ENCODE assay signal across 23 cellular contexts in genomic region chr21:44423941-44424607, GRCh38. TPM values are rescaled to one million over a fixed set of nuclear protein-coding genes. Genes with fewer than 3 reads are reported as not detected.
A peak's percentile ranks its signal among the peaks of the same experiment; 100 is the strongest.
DNase-seq lines count a peak whose midpoint lies in the region; ATAC-seq, FAIRE-seq and TF ChIP-seq lines count a peak whose summit lies in the region.
"Had no signal": no experiment of that assay in that cellular context is flagged by ENCODE, and none has a peak within 500 bp of the region (broad histone marks: within the 10 kb centered on the region; RNA-seq: fewer than 3 reads in every experiment).

No MANE protein-coding gene starts in this region.

- no peaks in the 10 kb centered on the region for H3K9me1 ChIP-seq in K562 (ENCODE audit: control insufficient read depth, insufficient read depth, low read length)

- H4K20me1 ChIP-seq in K562 (replicated peaks; ENCODE audit: control insufficient read depth, insufficient read depth, low read length) = no peaks in the 10 kb centered on the region

- TF ChIP-seq RAD21 in K562 (CRISPR knock-in tag; conservative IDR thresholded peaks at IDR 0.05 in 1 of 2, IDR thresholded peaks at IDR 0.05 in 1 of 2) = no peak

- no peak for FAIRE-seq in K562 (lab: Jason Lieb, UNC)
- FAIRE-seq: colon, GM12891, keratinocyte had no signal

- no peak for TF ChIP-seq POLR2A in K562 (conservative IDR thresholded peaks at IDR 0.05)

- H3K4me1 ChIP-seq in right atrium auricular region (no peaks in the 10 kb centered on the region), K562 (replicated peaks in 1 of 2; ENCODE audit: control insufficient read depth in 2 of 2, insufficient read depth in 2 of 2, low read length in 2 of 2) (peaks cover 0 to 43% of the 10 kb centered on the region in 2 experiments; a peak in 2 of 5 replicates), upper lobe of right lung (no peaks in the 10 kb centered on the region)

- H3K27me3 ChIP-seq in right atrium auricular region = no peaks in the 10 kb centered on the region
- peaks cover 9 to 34% of the 10 kb centered on the region in 2 experiments; a peak in 3 of 5 replicates for H3K27me3 ChIP-seq in K562 (ENCODE audit: control insufficient read depth in 2 of 2, insufficient read depth in 2 of 2, low read length in 2 of 2)
- H3K27me3 ChIP-seq in upper lobe of right lung = no peaks in the 10 kb centered on the region
- H3K27me3 ChIP-seq: hepatocyte had no signal

- POLR2A ChIA-PET in K562 (lab: Yijun Ruan, JAX) = no interaction called here

- H3K27ac ChIP-seq in right atrium auricular region (no peak overlapping the region), K562 (ENCODE audit: extremely low read depth, low read depth, low read length) (no peak overlapping the region), upper lobe of right lung (no peak overlapping the region)
- H3K27ac ChIP-seq: hepatocyte had no signal

- no TSS peak for BruUV-seq in K562 (replicated peaks; lab: Mats Ljungman, UMichigan)

- no peak overlapping the region for H3K4me2 ChIP-seq in K562 (ENCODE audit: insufficient read depth, low read length)
- H3K4me2 ChIP-seq: hepatocyte had no signal

- no peaks in the 10 kb centered on the region for H3K79me2 ChIP-seq in K562 (ENCODE audit: control insufficient read depth, insufficient read depth, low read length)
- H3K79me2 ChIP-seq: hepatocyte had no signal

- WGBS in K562 (ENCODE audit: insufficient coverage, low coverage, missing lambda C conversion rate) = 2% methylated on average over 17 of the region's 17 CpGs

- no peak overlapping the region; a peak in 1 of 4 replicates for H3K9ac ChIP-seq in K562 (ENCODE audit: insufficient read depth in 1 of 2, low read depth in 2 of 2, low read length in 2 of 2)

- H2AFZ ChIP-seq in K562 (ENCODE audit: low read depth, low read length) = no peak overlapping the region
- H2AFZ ChIP-seq: hepatocyte had no signal

- no peak for TF ChIP-seq EP300 in K562 (IDR thresholded peaks at IDR 0.05; ENCODE audit: low read length)

- TF ChIP-seq CTCF in right atrium auricular region (IDR thresholded peaks at IDR 0.05) = no peak
- no peak for TF ChIP-seq CTCF in K562 (IDR thresholded peaks at IDR 0.05 in 2 of 3, conservative IDR thresholded peaks at IDR 0.05 in 1 of 3; ENCODE audit: insufficient read depth in 2 of 3, low read depth in 1 of 3, low read length in 3 of 3)
- no peak for TF ChIP-seq CTCF in upper lobe of right lung (IDR thresholded peaks at IDR 0.05)

- H3K9me3 ChIP-seq in right atrium auricular region (no peaks in the 10 kb centered on the region), K562 (replicated peaks; ENCODE audit: control insufficient read depth, insufficient read depth, low read depth, low read length) (peaks cover 3% of the 10 kb centered on the region), upper lobe of right lung (no peaks in the 10 kb centered on the region)

- H3K4me3 ChIP-seq in right atrium auricular region = no peak overlapping the region
- H3K4me3 ChIP-seq in K562 = no peak overlapping the region
- H3K4me3 ChIP-seq in upper lobe of right lung = no peak overlapping the region
- H3K4me3 ChIP-seq: hepatocyte had no signal

- H3K36me3 ChIP-seq in right atrium auricular region (no peaks in the 10 kb centered on the region), K562 (ENCODE audit: control insufficient read depth, insufficient read depth, low read length) (no peaks in the 10 kb centered on the region), upper lobe of right lung (no peaks in the 10 kb centered on the region)

- peak; percentile 53 for DNase-seq in cardiac septum (ENCODE audit: low spot score)
- DNase-seq in right atrium auricular region (ENCODE audit: low spot score) = no peak
- DNase-seq in K562 (ENCODE audit: extremely low read depth in 1 of 4, low spot score in 3 of 4) = no peak
- DNase-seq in mesenteric fat pad (ENCODE audit: low spot score) = peak; percentile 71
- peak; percentile 55 for DNase-seq in upper lobe of right lung
- DNase-seq in iPS-NIHi7 (ENCODE audit: extremely low spot score) = no peak
- DNase-seq: ACHN; activated CD4-positive, alpha-beta T cell treated with anti-CD3 and anti-CD28 coated beads, Interleukin-2, amount 50 U/mL, for 48 hours; activated T-cell treated with anti-CD3 and anti-CD28 coated beads, Interleukin-2, amount 50 U/mL, for 24 hours; HCEC 1CT; mesenchymal stem cell; NCI-H2029 treated with DMSO at 0.1 percent for 48 hours; NCI-H446 treated with DMSO at 0.1 percent for 48 hours; nephron progenitor cell; stimulated activated CD4-positive, alpha-beta T cell treated with anti-CD3 and anti-CD28 coated beads, Interleukin-12 subunit alpha, Interleukin-12 subunit beta, amount 100 ng/mL, for 4 hours; stimulated activated CD8-positive, alpha-beta memory T cell treated with anti-CD3 and anti-CD28 coated beads, Interleukin-4, amount 100 ng/mL, for 48 hours; T-cell had no signal

- in situ Hi-C loops in K562 (cut with MboI) = no loop called here

- ATAC-seq in K562 (peak; percentile 22), upper lobe of right lung (no peak), GM21447 (IDR thresholded peaks at IDR 0.05; ENCODE audit: unreplicated experiment) (no peak), HG02610 (IDR thresholded peaks at IDR 0.05; ENCODE audit: unreplicated experiment) (no peak)
- ATAC-seq: T-cell had no signal

- CTCF ChIA-PET in K562 (lab: Yijun Ruan, JAX; ENCODE audit: low intra/inter-chr PET ratio) = interaction anchor here (0.6 kb wide), 1 partner anchor 754 kb away, joined by 3 read pairs; no protein-coding TSS in a partner anchor

- intact Hi-C loops in cardiac septum (cut with DNase I) (no loop called here), K562 (cut with micrococcal nuclease) (no loop called here), upper lobe of right lung (cut with DNase I) (no loop called here)

TF ChIP-seq in K562, 482 proteins besides CTCF, POLR2A, EP300 and RAD21:
- no peak for TF ChIP-seq ZKSCAN1 (IDR thresholded peaks at IDR 0.05; ENCODE audit: low read depth, low read length)
- no peak for TF ChIP-seq ZBED1 (IDR thresholded peaks at IDR 0.05)
- no peak for TF ChIP-seq ZNF436 (CRISPR knock-in tag; IDR thresholded peaks at IDR 0.05)
- no peak for TF ChIP-seq ZNF778 (CRISPR knock-in tag; IDR thresholded peaks at IDR 0.05)
- no peak for TF ChIP-seq COPS2 (conservative IDR thresholded peaks at IDR 0.05)
- TF ChIP-seq ZBTB5 (IDR thresholded peaks at IDR 0.05) = no peak
- TF ChIP-seq TAF15 (IDR thresholded peaks at IDR 0.05; ENCODE audit: low read depth, low read length) = no peak
- no peak for TF ChIP-seq RBM22 (IDR thresholded peaks at IDR 0.05; ENCODE audit: low read depth, low read length, poor library complexity, severe bottlenecking)
- TF ChIP-seq, protein P1, sequence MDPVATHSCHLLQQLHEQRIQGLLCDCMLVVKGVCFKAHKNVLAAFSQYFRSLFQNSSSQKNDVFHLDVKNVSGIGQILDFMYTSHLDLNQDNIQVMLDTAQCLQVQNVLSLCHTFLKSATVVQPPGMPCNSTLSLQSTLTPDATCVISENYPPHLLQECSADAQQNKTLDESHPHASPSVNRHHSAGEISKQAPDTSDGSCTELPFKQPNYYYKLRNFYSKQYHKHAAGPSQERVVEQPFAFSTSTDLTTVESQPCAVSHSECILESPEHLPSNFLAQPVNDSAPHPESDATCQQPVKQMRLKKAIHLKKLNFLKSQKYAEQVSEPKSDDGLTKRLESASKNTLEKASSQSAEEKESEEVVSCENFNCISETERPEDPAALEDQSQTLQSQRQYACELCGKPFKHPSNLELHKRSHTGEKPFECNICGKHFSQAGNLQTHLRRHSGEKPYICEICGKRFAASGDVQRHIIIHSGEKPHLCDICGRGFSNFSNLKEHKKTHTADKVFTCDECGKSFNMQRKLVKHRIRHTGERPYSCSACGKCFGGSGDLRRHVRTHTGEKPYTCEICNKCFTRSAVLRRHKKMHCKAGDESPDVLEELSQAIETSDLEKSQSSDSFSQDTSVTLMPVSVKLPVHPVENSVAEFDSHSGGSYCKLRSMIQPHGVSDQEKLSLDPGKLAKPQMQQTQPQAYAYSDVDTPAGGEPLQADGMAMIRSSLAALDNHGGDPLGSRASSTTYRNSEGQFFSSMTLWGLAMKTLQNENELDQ (CRISPR knock-in tag; IDR thresholded peaks at IDR 0.05; ENCODE audit: borderline replicate concordance) = no peak
- no peak for TF ChIP-seq POLR2H (tag; IDR thresholded peaks at IDR 0.05; ENCODE audit: low read depth)

RNA-seq across cellular contexts. Expression of gene LRRC3, which starts 31.2 kb away (rescaled TPM):
- total RNA-seq in cardiac septum (2.9 TPM), right atrium auricular region (1 to 10 TPM; 1.1 to 1.7 TPM), K562 (2014; rRNA removed) (not detected in 2 replicates), K562 (2014; rRNA removed; fragmentation: Illumina TruSeq; extraction: Trizol) (not detected in 2 replicates), K562 (2015; rRNA removed; fragmentation: Illumina TruSeq; extraction: Trizol) (not detected in 2 replicates), K562 (2021) (0.04 TPM in 2 replicates), mesenteric fat pad (3.8 TPM), upper lobe of right lung (3.6 TPM)
- 0.07 and 0.25 TPM in 2 replicates for total RNA-seq in K562 (2011; cell fraction: chromatin; rRNA removed; ENCODE audit: low replicate concordance)
- total RNA-seq in K562 (2011; cell fraction: nucleolus; rRNA removed) = 0.17 and 0.26 TPM in 2 replicates
- total RNA-seq in K562 (2011; cell fraction: nucleoplasm; rRNA removed) = 0.07 and 0.15 TPM in 2 replicates
- polyA plus RNA-seq in K562 (2011; rRNA removed) (0.03 and 0.04 TPM in 2 replicates), K562 (2014; fragmentation: Illumina TruSeq; extraction: Trizol) (not detected in 2 replicates), K562 (2014; fragmentation: Nextera tagmentation; extraction: Ambion mirVana) (not detected), K562 (2014; rRNA removed) (0.03 TPM in 1 of 2 replicates, not detected in the other)
- 0.04 and 0.07 TPM in 2 replicates for polyA plus RNA-seq in K562 (2011; cell fraction: cytosol; rRNA removed)
- 0.03 and 0.04 TPM in 2 replicates for polyA plus RNA-seq in K562 (2011; cell fraction: nucleus; rRNA removed)
- 0.03 and 0.04 TPM in 2 replicates for polyA plus RNA-seq in K562 (2012)
- 0.07 TPM in 1 of 2 replicates, not detected in the other for polyA minus RNA-seq in K562 (2011; rRNA and poly(A)+ RNA removed)
- polyA minus RNA-seq in K562 (2011; cell fraction: cytosol; rRNA and poly(A)+ RNA removed) = not detected in 2 replicates
- polyA minus RNA-seq in K562 (2011; cell fraction: nucleus; rRNA and poly(A)+ RNA removed) = under 0.01 and 0.13 TPM in 2 replicates

Comparison
In these comparisons a context has a peak if more than half of its experiments do, and no peak if none do; other contexts are left out.
1. DNase-seq: peak in cardiac septum (single experiment), mesenteric fat pad (single experiment) and upper lobe of right lung (single experiment); none in right atrium auricular region (single experiment), K562 (0 of 4) and iPS-NIHi7 (single experiment).